In genomic region chr5:73137575-73138530, GRCh38 we compare ENCODE assay signal across 22 cellular contexts. TPM values are rescaled to one million over a fixed set of nuclear protein-coding genes. Genes with fewer than 3 reads are reported as not detected.
"Had no signal": no experiment of that assay in that cellular context is flagged by ENCODE, and none has a peak within 500 bp of the region (broad histone marks: within the 10 kb centered on the region; RNA-seq: fewer than 3 reads in every experiment).

No MANE protein-coding gene starts in this region.

- H3K4me3 ChIP-seq: left lung, neural progenitor cell, sigmoid colon, tibial nerve, uterus had no signal

- H3K36me3 ChIP-seq: left lung, neural progenitor cell, sigmoid colon, tibial nerve, uterus had no signal

- H3K27me3 ChIP-seq: neural progenitor cell, uterus had no signal

- H3K4me1 ChIP-seq: left lung, neural progenitor cell, parathyroid adenoma, sigmoid colon, tibial nerve, uterus had no signal

- H3K9me2 ChIP-seq: SK-N-SH had no signal

- ATAC-seq: left lung had no signal

- H3K9ac ChIP-seq: neural progenitor cell, parathyroid adenoma, SK-N-SH had no signal

- H2AFZ ChIP-seq: neural progenitor cell, parathyroid adenoma had no signal

- H3K9me3 ChIP-seq: left lung, sigmoid colon, SK-N-SH, tibial nerve, uterus had no signal

- H3K79me2 ChIP-seq: parathyroid adenoma had no signal

- H3K27ac ChIP-seq: left lung, neural progenitor cell, parathyroid adenoma, sigmoid colon, tibial nerve, uterus had no signal

- DNase-seq: activated CD4-positive, alpha-beta T cell treated with anti-CD3 and anti-CD28 coated beads, Interleukin-2, amount 50 U/mL, for 4 hours; activated naive CD4-positive, alpha-beta T cell; activated T-cell treated with anti-CD3 and anti-CD28 coated beads for 4 hours; effector memory CD4-positive, alpha-beta T cell; foreskin fibroblast; kidney; left lung; naive B cell; sigmoid colon; SK-N-SH; stimulated activated CD4-positive, alpha-beta T cell treated with anti-CD3 and anti-CD28 coated beads, Interleukin-12 subunit alpha, Interleukin-12 subunit beta, amount 100 ng/mL, for 4 hours; stimulated activated CD4-positive, alpha-beta T cell treated with anti-CD3 and anti-CD28 coated beads, Interleukin-1b, Interleukin-23, amount 100 ng/mL, for 48 hours; stimulated activated CD8-positive, alpha-beta memory T cell treated with anti-CD3 and anti-CD28 coated beads, Interleukin-4, amount 100 ng/mL, for 48 hours; stimulated activated naive CD4-positive, alpha-beta T cell treated with Interleukin-2 at 50 U/mL for 16 hours; substantia nigra; uterus had no signal

- H3K4me2 ChIP-seq: neural progenitor cell, SK-N-SH had no signal

RNA-seq across cellular contexts. Expression of gene TMEM171, which starts 17.5 kb away (rescaled TPM):
- total RNA-seq: mononuclear cell, sigmoid colon, uterus had no signal

RNA-seq across cellular contexts. Expression of gene TMEM174, which starts 35.1 kb away (rescaled TPM):
- total RNA-seq: cerebellum, left lung, lung microvascular endothelial cell, mononuclear cell, sigmoid colon, tibial nerve, uterus had no signal
- polyA plus RNA-seq: sigmoid colon, SK-N-SH had no signal
